14 cellular contexts compared by ENCODE assay signal in genomic region chr9:94788706-94789105, GRCh38.
A peak's percentile ranks its signal among the peaks of the same experiment; 100 is the strongest.
DNase-seq lines count a peak whose midpoint lies in the region; TF ChIP-seq lines count a peak whose summit lies in the region.
"Had no signal": no experiment of that assay in that cellular context is flagged by ENCODE, and none has a peak within 500 bp of the region (broad histone marks: within the 10 kb centered on the region; RNA-seq: fewer than 3 reads in every experiment).

No MANE protein-coding gene starts in this region.

- H3K27me3 Mint-ChIP-seq in brain (no peaks in the 10 kb centered on the region), neural progenitor cell (ENCODE audit: insufficient read depth, low read depth) (peaks cover 2% of the 10 kb centered on the region)

- H3K9ac ChIP-seq in neural progenitor cell: no peak overlapping the region
- H3K9ac ChIP-seq: BLaER1 had no signal

- H3K9me3 ChIP-seq in neural progenitor cell (ENCODE audit: low read depth): no peaks in the 10 kb centered on the region

- no peak overlapping the region for H2AFZ ChIP-seq in neural progenitor cell (replicated peaks)

- no peaks in the 10 kb centered on the region for H3K27me3 ChIP-seq in neural progenitor cell
- H3K27me3 ChIP-seq: BLaER1 had no signal

- H3K4me2 ChIP-seq in neural progenitor cell: no peak overlapping the region
- H3K4me2 ChIP-seq: BLaER1 had no signal

- no peak for TF ChIP-seq CTCF in brain (conservative IDR thresholded peaks at IDR 0.05)
- TF ChIP-seq CTCF in neural progenitor cell (IDR thresholded peaks at IDR 0.05): no peak

- no peaks in the 10 kb centered on the region for H3F3A ChIP-seq in neural progenitor cell (ENCODE audit: low read depth)

- H3K4me1 Mint-ChIP-seq in brain (peaks cover 37% of the 10 kb centered on the region), neural progenitor cell (peaks cover 8% of the 10 kb centered on the region)

- DNase-seq in NCI-H82 (lab: John Stamatoyannopoulos, UW) (peak; percentile 30), NCI-H82 treated with DMSO at 0.1 percent for 48 hours (lab: John Stamatoyannopoulos, UW; ENCODE audit: unreplicated experiment) (no peak), neural progenitor cell (ENCODE audit: low spot score) (peak; percentile 10), islet precursor cell (no peak), COLO668 (lab: John Stamatoyannopoulos, UW; ENCODE audit: unreplicated experiment) (no peak), DMS 273 treated with DMSO at 0.1 percent for 48 hours (lab: John Stamatoyannopoulos, UW) (no peak)
- DNase-seq: AML-193, Calu3, DMS79 had no signal

- no peaks in the 10 kb centered on the region for H3K79me2 ChIP-seq in neural progenitor cell (ENCODE audit: low read depth)

- H3K36me3 Mint-ChIP-seq in brain (peaks cover 51% of the 10 kb centered on the region), neural progenitor cell (peaks cover 16% of the 10 kb centered on the region)

- no peak overlapping the region for H3K4me3 ChIP-seq in neural progenitor cell
- H3K4me3 ChIP-seq: BLaER1, GM12878 had no signal

- no peak overlapping the region for H3K27ac ChIP-seq in neural progenitor cell
- H3K27ac ChIP-seq: 22Rv1, BLaER1, HL-60 had no signal

- H3K36me3 ChIP-seq in neural progenitor cell: no peaks in the 10 kb centered on the region

- H3K27ac Mint-ChIP-seq in brain (peak overlapping the region in 3 of 5 experiments; percentile 56 to 68 (median 64)), neural progenitor cell (no peak overlapping the region)

- H3K4me3 Mint-ChIP-seq in brain: no peak overlapping the region
- H3K4me3 Mint-ChIP-seq in neural progenitor cell: no peak overlapping the region

- H3K4me1 ChIP-seq in neural progenitor cell: peaks cover 16% of the 10 kb centered on the region

- H3K9me3 Mint-ChIP-seq in brain (peaks cover 0 to 2% (median 0%) of the 10 kb centered on the region in 5 experiments), neural progenitor cell (peaks cover under 1% of the 10 kb centered on the region)

- H4K20me1 ChIP-seq in neural progenitor cell (ENCODE audit: low read depth): no peaks in the 10 kb centered on the region
- H4K20me1 ChIP-seq: BLaER1 had no signal

Comparison
In these comparisons a context has a peak if more than half of its experiments do, and no peak if none do; other contexts are left out.
1. DNase-seq: peak in NCI-H82 (single experiment) and neural progenitor cell (single experiment); none in NCI-H82 treated with DMSO at 0.1 percent for 48 hours (single experiment), islet precursor cell (single experiment), COLO668 (single experiment) and DMS 273 treated with DMSO at 0.1 percent for 48 hours (single experiment).